11 cellular contexts compared by ENCODE assay signal in genomic region chr5:95669540-95669939, GRCh38. TPM values are rescaled to one million over a fixed set of nuclear protein-coding genes. Genes with fewer than 3 reads are reported as not detected.
A peak's percentile ranks its signal among the peaks of the same experiment; 100 is the strongest.
DNase-seq lines count a peak whose midpoint lies in the region; ATAC-seq, FAIRE-seq and TF ChIP-seq lines count a peak whose summit lies in the region.
"Had no signal": no experiment of that assay in that cellular context is flagged by ENCODE, and none has a peak within 500 bp of the region (broad histone marks: within the 10 kb centered on the region; RNA-seq: fewer than 3 reads in every experiment).

No MANE protein-coding gene starts in this region.

- no peaks in the 10 kb centered on the region for H3K27me3 ChIP-seq in WERI-Rb-1 (ENCODE audit: insufficient read depth, low read depth, severe bottlenecking)
- no peaks in the 10 kb centered on the region for H3K27me3 ChIP-seq in cardiac muscle cell
- H3K27me3 ChIP-seq in pancreas: no peaks in the 10 kb centered on the region

- 65 to 70% methylated on average over 4 of the region's 4 CpGs for WGBS in pancreas, 2 donors

- intact Hi-C loops in pancreas (cut with DNase I): loop anchor here in 1 of 3 donors (10.0 kb wide), 1 partner anchor 65 kb away; the partner anchor contains the start of gene RHOBTB3

- FAIRE-seq in pancreas (lab: Jason Lieb, UNC): peak; percentile 63

- H3K4me1 ChIP-seq in cardiac muscle cell (ENCODE audit: low read depth) (peaks cover 5% of the 10 kb centered on the region), pancreas (peaks cover 0 to 7% (median 4%) of the 10 kb centered on the region in 3 donors)

- no peak overlapping the region for H3K4me3 ChIP-seq in WERI-Rb-1 (ENCODE audit: low read depth, low read length)
- no peak overlapping the region for H3K4me3 ChIP-seq in cardiac muscle cell
- no peak overlapping the region for H3K4me3 ChIP-seq in pancreas

- no peak for TF ChIP-seq CTCF in WERI-Rb-1 (IDR thresholded peaks at IDR 0.05; ENCODE audit: low read depth, low read length)
- TF ChIP-seq CTCF in cardiac muscle cell (IDR thresholded peaks at IDR 0.05; ENCODE audit: low read depth, low read length): no peak
- no peak for TF ChIP-seq CTCF in pancreas (IDR thresholded peaks at IDR 0.05)

- H3K27ac ChIP-seq in WERI-Rb-1 (no peak overlapping the region), cardiac muscle cell (peak overlapping the region; percentile 3), pancreas (no peak overlapping the region)

- DNase-seq in Ammon's horn (ENCODE audit: low spot score) (peak; percentile 69), WERI-Rb-1 (peak; percentile 26), cardiac muscle cell (ENCODE audit: low read depth in 1 of 2, low spot score in 1 of 2) (peak in 1 of 2 donors; percentile 95), pancreas (peak in 4 of 6 donors; percentile 18 to 30 (median 26)), ecto neural progenitor cell (ENCODE audit: low spot score) (no peak)
- DNase-seq: Calu3; NK-92 treated with Interleukin-12 subunit alpha and Interleukin-12 subunit beta, amount 100 ng/mL, for 24 hours had no signal

- H3K9me3 ChIP-seq in WERI-Rb-1 (ENCODE audit: severe bottlenecking) (no peaks in the 10 kb centered on the region), cardiac muscle cell (ENCODE audit: low read depth) (no peaks in the 10 kb centered on the region), pancreas (no peaks in the 10 kb centered on the region)

- H3K36me3 ChIP-seq in WERI-Rb-1 (no peaks in the 10 kb centered on the region), cardiac muscle cell (no peaks in the 10 kb centered on the region), pancreas (no peaks in the 10 kb centered on the region)

- ATAC-seq in pancreas (peak; percentile 37 to 80 (median 70)), GM18907 (IDR thresholded peaks at IDR 0.05; ENCODE audit: unreplicated experiment) (no peak), GM21390 (IDR thresholded peaks at IDR 0.05; ENCODE audit: unreplicated experiment) (no peak), HG03521 (IDR thresholded peaks at IDR 0.05; ENCODE audit: unreplicated experiment) (no peak)

RNA-seq across cellular contexts. Expression of gene SPATA9, which starts 13.3 kb away (rescaled TPM):
- total RNA-seq in cardiac muscle cell (0.45 and 1.0 TPM in 2 replicates), pancreas (under 1 TPM; 0.12 to 0.67 (median 0.48) TPM)
- polyA plus RNA-seq in cardiac muscle cell (1.3 and 1.8 TPM in 2 replicates), pancreas (1 to 10 TPM in 1 of 2 donors, under 1 TPM in 1; 0.19 to 1.3 TPM)
- total RNA-seq: Calu3 had no signal

RNA-seq across cellular contexts. Expression of gene RFESD, which starts 23.0 kb away (rescaled TPM):
- total RNA-seq in cardiac muscle cell: 0.11 and 1.3 TPM in 2 replicates
- 3.9 and 5.8 TPM in 2 replicates for polyA plus RNA-seq in cardiac muscle cell
- total RNA-seq in pancreas: 1 to 10 TPM; 1.3 to 2.7 (median 1.7) TPM
- polyA plus RNA-seq in pancreas: 1 to 10 TPM; 1.1 to 2.8 TPM

RNA-seq across cellular contexts. Expression of gene GPR150, which starts 49.7 kb away (rescaled TPM):
- total RNA-seq in cardiac muscle cell (0.07 and 0.57 TPM in 2 replicates), pancreas (1 to 10 TPM in 4 of 6 donors, under 1 TPM in 2; 0.61 to 5.7 (median 2.4) TPM)
- polyA plus RNA-seq in cardiac muscle cell (0.35 and 0.39 TPM in 2 replicates), pancreas (1 to 10 TPM; 1.4 to 2.1 TPM)
- total RNA-seq: neural crest cell had no signal

Comparison
In these comparisons a context has a peak if more than half of its experiments do, and no peak if none do; other contexts are left out.
1. ATAC-seq: peak in pancreas (4 of 4); none in GM18907 (single experiment), GM21390 (single experiment) and HG03521 (single experiment).